21 cellular contexts compared by ENCODE assay signal in the genomic region with DNA sequence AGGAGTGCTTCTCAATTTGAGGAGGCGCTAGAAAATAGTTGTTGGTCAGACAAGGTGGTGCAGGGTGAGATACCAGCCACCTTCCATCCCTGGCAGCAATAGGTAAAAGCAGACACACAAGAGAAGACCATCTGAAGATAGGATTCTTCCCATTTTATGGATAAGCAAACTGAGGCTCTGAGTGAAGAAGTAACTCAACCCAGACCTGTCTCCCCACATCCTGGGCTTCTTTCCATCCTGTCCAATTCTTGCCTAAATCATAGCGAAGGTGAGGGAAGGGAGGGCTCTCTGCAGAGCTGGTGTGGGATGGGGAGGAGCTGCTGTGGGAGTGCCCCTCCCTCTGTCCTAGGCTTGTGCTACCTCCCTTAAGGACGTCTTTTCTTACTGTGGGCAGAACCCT. TPM values are rescaled to one million over a fixed set of nuclear protein-coding genes. Genes with fewer than 3 reads are reported as not detected.
DNase-seq lines count a peak whose midpoint lies in the region; ATAC-seq lines count a peak whose summit lies in the region.
"Had no signal": no experiment of that assay in that cellular context is flagged by ENCODE, and none has a peak within 500 bp of the region (broad histone marks: within the 10 kb centered on the region; RNA-seq: fewer than 3 reads in every experiment).

No MANE protein-coding gene starts in this region.

- no peak for DNase-seq in activated naive CD8-positive, alpha-beta T cell treated with anti-CD3 and anti-CD28 coated beads, Interleukin-2, amount 10 ng/mL, durations not matched to agents 7 days and 5 days
- DNase-seq in activated naive CD8-positive, alpha-beta T cell treated with anti-CD3 and anti-CD28 coated beads for 36 hours = no peak
- no peak for DNase-seq in T-helper 2 cell treated with Interferon-gamma antibody and Interleukin-4, amounts not matched to agents 5 μg/mL and 100 μg/mL, for 36 hours (ENCODE audit: low spot score)
- DNase-seq in A172 (ENCODE audit: low spot score) = no peak
- DNase-seq: CD4-positive, CD25-positive, alpha-beta regulatory T cell; COR-L47; DMS79; H9; HFFc6; KBM-7; NCI-H1092 treated with DMSO at 0.1 percent for 48 hours; NCI-H1436 treated with DMSO at 0.1 percent for 48 hours; NCI-H1930; NCI-H226; NCI-H510A treated with DMSO at 0.1 percent for 48 hours; NCI-H748 treated with DMSO at 0.1 percent for 48 hours; NK-92 treated with Interleukin-12 subunit alpha and Interleukin-12 subunit beta, amount 100 ng/mL, for 24 hours; SHP77 treated with DMSO at 0.1 percent for 48 hours had no signal

- POLR2A ChIA-PET in activated naive CD8-positive, alpha-beta T cell treated with anti-CD3 and anti-CD28 coated beads, Interleukin-2, amount 10 ng/mL, durations not matched to agents 7 days and 5 days (lab: Charles Lee) = no interaction called here

- H3K4me3 Mint-ChIP-seq in activated naive CD8-positive, alpha-beta T cell treated with anti-CD3 and anti-CD28 coated beads, Interleukin-2, amount 10 ng/mL, durations not matched to agents 7 days and 5 days = no peak overlapping the region
- H3K4me3 Mint-ChIP-seq in activated naive CD8-positive, alpha-beta T cell treated with anti-CD3 and anti-CD28 coated beads for 36 hours = no peak overlapping the region
- no peak overlapping the region for H3K4me3 Mint-ChIP-seq in T-helper 2 cell treated with Interferon-gamma antibody and Interleukin-4, amounts not matched to agents 5 μg/mL and 100 μg/mL, for 36 hours
- H3K4me3 Mint-ChIP-seq: B cell; CD4-positive, CD25-positive, alpha-beta regulatory T cell; H9; HFFc6 had no signal

- no peaks in the 10 kb centered on the region for H3K9me3 Mint-ChIP-seq in activated naive CD8-positive, alpha-beta T cell treated with anti-CD3 and anti-CD28 coated beads, Interleukin-2, amount 10 ng/mL, durations not matched to agents 7 days and 5 days
- H3K9me3 Mint-ChIP-seq in activated naive CD8-positive, alpha-beta T cell treated with anti-CD3 and anti-CD28 coated beads for 36 hours = no peaks in the 10 kb centered on the region
- H3K9me3 Mint-ChIP-seq in T-helper 2 cell treated with Interferon-gamma antibody and Interleukin-4, amounts not matched to agents 5 μg/mL and 100 μg/mL, for 36 hours = no peaks in the 10 kb centered on the region
- H3K9me3 Mint-ChIP-seq: H9, HFFc6 had no signal

- H3K27ac Mint-ChIP-seq in activated naive CD8-positive, alpha-beta T cell treated with anti-CD3 and anti-CD28 coated beads, Interleukin-2, amount 10 ng/mL, durations not matched to agents 7 days and 5 days = no peak overlapping the region
- H3K27ac Mint-ChIP-seq in activated naive CD8-positive, alpha-beta T cell treated with anti-CD3 and anti-CD28 coated beads for 36 hours = no peak overlapping the region
- H3K27ac Mint-ChIP-seq in T-helper 2 cell treated with Interferon-gamma antibody and Interleukin-4, amounts not matched to agents 5 μg/mL and 100 μg/mL, for 36 hours = no peak overlapping the region
- H3K27ac Mint-ChIP-seq: B cell; CD4-positive, CD25-positive, alpha-beta regulatory T cell; HFFc6 had no signal

- ATAC-seq in activated naive CD8-positive, alpha-beta T cell treated with anti-CD3 and anti-CD28 coated beads, Interleukin-2, amount 10 ng/mL, durations not matched to agents 7 days and 5 days (ENCODE audit: low read depth) = peak; percentile 24
- ATAC-seq in esophagus mucosa = peak; percentile 29
- no peak for ATAC-seq in GM18907 (IDR thresholded peaks at IDR 0.05; ENCODE audit: unreplicated experiment)

- peaks cover 7% of the 10 kb centered on the region for H3K27me3 Mint-ChIP-seq in activated naive CD8-positive, alpha-beta T cell treated with anti-CD3 and anti-CD28 coated beads, Interleukin-2, amount 10 ng/mL, durations not matched to agents 7 days and 5 days
- peaks cover 5% of the 10 kb centered on the region for H3K27me3 Mint-ChIP-seq in activated naive CD8-positive, alpha-beta T cell treated with anti-CD3 and anti-CD28 coated beads for 36 hours
- H3K27me3 Mint-ChIP-seq in T-helper 2 cell treated with Interferon-gamma antibody and Interleukin-4, amounts not matched to agents 5 μg/mL and 100 μg/mL, for 36 hours (ENCODE audit: low read depth) = peaks cover 5% of the 10 kb centered on the region

- peaks cover 13% of the 10 kb centered on the region for H3K4me1 Mint-ChIP-seq in activated naive CD8-positive, alpha-beta T cell treated with anti-CD3 and anti-CD28 coated beads, Interleukin-2, amount 10 ng/mL, durations not matched to agents 7 days and 5 days
- no peaks in the 10 kb centered on the region for H3K4me1 Mint-ChIP-seq in activated naive CD8-positive, alpha-beta T cell treated with anti-CD3 and anti-CD28 coated beads for 36 hours
- no peaks in the 10 kb centered on the region for H3K4me1 Mint-ChIP-seq in T-helper 2 cell treated with Interferon-gamma antibody and Interleukin-4, amounts not matched to agents 5 μg/mL and 100 μg/mL, for 36 hours (ENCODE audit: low read depth)
- H3K4me1 Mint-ChIP-seq: B cell; CD4-positive, CD25-positive, alpha-beta regulatory T cell had no signal

- H3K36me3 Mint-ChIP-seq in activated naive CD8-positive, alpha-beta T cell treated with anti-CD3 and anti-CD28 coated beads, Interleukin-2, amount 10 ng/mL, durations not matched to agents 7 days and 5 days = no peaks in the 10 kb centered on the region
- H3K36me3 Mint-ChIP-seq in activated naive CD8-positive, alpha-beta T cell treated with anti-CD3 and anti-CD28 coated beads for 36 hours = no peaks in the 10 kb centered on the region
- no peaks in the 10 kb centered on the region for H3K36me3 Mint-ChIP-seq in T-helper 2 cell treated with Interferon-gamma antibody and Interleukin-4, amounts not matched to agents 5 μg/mL and 100 μg/mL, for 36 hours (ENCODE audit: low read depth)
- H3K36me3 Mint-ChIP-seq: CD4-positive, CD25-positive, alpha-beta regulatory T cell had no signal

RNA-seq across cellular contexts. Expression of a gene that starts 11.3 kb away (rescaled TPM):
- 1 to 10 TPM; 1.1 to 1.8 TPM for total RNA-seq in activated naive CD8-positive, alpha-beta T cell treated with anti-CD3 and anti-CD28 coated beads, Interleukin-2, amount 10 ng/mL, durations not matched to agents 7 days and 5 days
- total RNA-seq in activated naive CD8-positive, alpha-beta T cell treated with anti-CD3 and anti-CD28 coated beads for 36 hours = under 1 TPM; 0.47 to 0.60 TPM
- 16.5 TPM for total RNA-seq in esophagus mucosa
- total RNA-seq in A172 (2014; rRNA removed; shearing (Covaris generic)) = not detected in 2 replicates
- total RNA-seq: HFFc6 had no signal

RNA-seq across cellular contexts. Expression of a gene that starts 21.9 kb away (rescaled TPM):
- total RNA-seq in activated naive CD8-positive, alpha-beta T cell treated with anti-CD3 and anti-CD28 coated beads, Interleukin-2, amount 10 ng/mL, durations not matched to agents 7 days and 5 days = not detected
- total RNA-seq in activated naive CD8-positive, alpha-beta T cell treated with anti-CD3 and anti-CD28 coated beads for 36 hours = under 1 TPM; 0.40 to 0.64 TPM
- 75.0 TPM for total RNA-seq in esophagus mucosa
- total RNA-seq in A172 (2014; rRNA removed; shearing (Covaris generic)) = 19.3 and 23.9 TPM in 2 replicates
- total RNA-seq: CD4-positive, CD25-positive, alpha-beta regulatory T cell had no signal

RNA-seq across cellular contexts. Expression of a gene that starts 41.1 kb away (rescaled TPM):
- not detected for total RNA-seq in activated naive CD8-positive, alpha-beta T cell treated with anti-CD3 and anti-CD28 coated beads, Interleukin-2, amount 10 ng/mL, durations not matched to agents 7 days and 5 days
- total RNA-seq in activated naive CD8-positive, alpha-beta T cell treated with anti-CD3 and anti-CD28 coated beads for 36 hours = not detected
- 51.3 TPM for total RNA-seq in esophagus mucosa
- 15.9 and 25.8 TPM in 2 replicates for total RNA-seq in A172 (2014; rRNA removed; shearing (Covaris generic))
- total RNA-seq: CD4-positive, CD25-positive, alpha-beta regulatory T cell had no signal

RNA-seq across cellular contexts. Expression of a gene that starts 50.0 kb away (rescaled TPM):
- total RNA-seq in activated naive CD8-positive, alpha-beta T cell treated with anti-CD3 and anti-CD28 coated beads, Interleukin-2, amount 10 ng/mL, durations not matched to agents 7 days and 5 days = 10 to 100 TPM; 59.0 to 59.1 TPM
- total RNA-seq in activated naive CD8-positive, alpha-beta T cell treated with anti-CD3 and anti-CD28 coated beads for 36 hours = 100 to 1,000 TPM; 146 to 147 TPM
- 35.7 TPM for total RNA-seq in esophagus mucosa
- 70.8 and 79.2 TPM in 2 replicates for total RNA-seq in A172 (2014; rRNA removed; shearing (Covaris generic))

RNA-seq across cellular contexts. Expression of a gene that starts 57.8 kb away (rescaled TPM):
- not detected for total RNA-seq in activated naive CD8-positive, alpha-beta T cell treated with anti-CD3 and anti-CD28 coated beads, Interleukin-2, amount 10 ng/mL, durations not matched to agents 7 days and 5 days
- not detected for total RNA-seq in activated naive CD8-positive, alpha-beta T cell treated with anti-CD3 and anti-CD28 coated beads for 36 hours
- not detected for total RNA-seq in esophagus mucosa
- not detected in 2 replicates for total RNA-seq in A172 (2014; rRNA removed; shearing (Covaris generic))
- total RNA-seq: B cell; CD4-positive, CD25-positive, alpha-beta regulatory T cell; H9; HFFc6 had no signal

Comparison
In these comparisons a context has a peak if more than half of its experiments do, and no peak if none do; other contexts are left out.
1. RNA of a gene that starts 21.9 kb away (total RNA-seq): 75.0 TPM in esophagus mucosa (single experiment) and 19.3 to 23.9 TPM in A172; 0.40 to 0.64 TPM in activated naive CD8-positive, alpha-beta T cell treated with anti-CD3 and anti-CD28 coated beads for 36 hours and not detected in activated naive CD8-positive, alpha-beta T cell treated with anti-CD3 and anti-CD28 coated beads, Interleukin-2, amount 10 ng/mL, durations not matched to agents 7 days and 5 days; every median in the first group is over 10 times any median in the second.
2. RNA of a gene that starts 41.1 kb away (total RNA-seq): 51.3 TPM in esophagus mucosa (single experiment) and 15.9 to 25.8 TPM in A172; not detected in activated naive CD8-positive, alpha-beta T cell treated with anti-CD3 and anti-CD28 coated beads, Interleukin-2, amount 10 ng/mL, durations not matched to agents 7 days and 5 days and not detected in activated naive CD8-positive, alpha-beta T cell treated with anti-CD3 and anti-CD28 coated beads for 36 hours; every median in the first group is over 10 times any median in the second.